7 cellular contexts compared by ENCODE assay signal in the genomic region with DNA sequence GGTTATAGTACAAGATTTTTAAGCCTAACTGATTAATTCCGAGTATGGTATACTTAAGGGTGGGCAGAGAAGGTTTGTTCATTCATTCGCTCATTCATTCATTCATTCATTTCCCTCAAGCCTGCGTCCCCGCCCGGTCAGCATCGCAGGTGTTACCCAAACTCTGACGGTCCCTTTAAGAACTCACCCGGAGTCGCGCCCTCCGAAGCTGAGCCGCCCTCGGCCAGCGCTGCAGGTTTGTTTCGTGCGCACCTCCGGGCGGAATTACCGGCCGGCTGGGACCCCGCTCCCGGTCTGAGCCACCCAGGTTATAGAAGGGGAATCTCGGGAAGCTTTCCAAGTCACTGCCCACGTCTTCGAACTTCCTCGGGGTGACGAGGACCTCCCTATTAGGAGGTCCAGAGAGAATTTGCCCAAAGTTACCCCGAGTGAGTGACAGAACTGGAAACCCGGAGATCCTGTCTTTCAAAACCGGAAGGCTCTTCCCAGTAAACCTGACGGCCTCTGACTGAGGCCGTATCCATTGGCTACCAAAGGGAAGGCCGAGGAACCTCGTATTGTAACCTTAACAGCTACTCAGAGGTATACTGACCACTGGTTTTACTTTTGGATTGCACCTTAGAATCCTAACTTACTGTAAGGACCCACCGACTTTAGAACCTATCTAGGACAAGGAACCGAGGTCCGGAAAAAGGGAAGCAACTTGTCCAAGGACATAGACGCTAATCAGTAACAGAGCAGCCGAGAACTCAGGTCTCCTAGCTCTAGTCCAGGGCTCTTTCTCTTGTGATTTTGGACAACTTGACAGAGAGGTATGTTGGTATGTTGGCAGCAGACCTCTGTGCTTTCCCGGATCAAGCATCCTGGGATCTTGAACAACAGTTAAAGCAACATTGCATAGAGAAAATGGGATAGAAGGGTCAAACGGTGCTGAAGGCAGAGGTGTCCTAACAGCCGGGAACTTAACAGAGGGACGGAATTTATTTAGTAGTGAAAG. TPM values are rescaled to one million over a fixed set of nuclear protein-coding genes. Genes with fewer than 3 reads are reported as not detected.
DNase-seq lines count a peak whose midpoint lies in the region; ATAC-seq and TF ChIP-seq lines count a peak whose summit lies in the region.

No MANE protein-coding gene starts in this region.

- peak overlapping the region; percentile 97 for H3K27ac Mint-ChIP-seq in MCF 10A (ENCODE audit: low read depth, unreplicated experiment)

- in situ Hi-C loops in GM13976 (cut with MboI; ENCODE audit: low sequenced_read_pairs, unreplicated experiment) = no loop called here

- H3K27ac ChIP-seq in SK-N-MC (peak overlapping the region; percentile 48), smooth muscle cell (ENCODE audit: low read depth) (peak overlapping the region; percentile 33)

- H3K27me3 ChIP-seq in smooth muscle cell (ENCODE audit: low read depth) = no peaks in the 10 kb centered on the region

- H2AFZ ChIP-seq in smooth muscle cell (ENCODE audit: low read depth) = peak overlapping the region; percentile 78

- H3K9me3 Mint-ChIP-seq in MCF 10A (ENCODE audit: unreplicated experiment) = no peaks in the 10 kb centered on the region

- peak overlapping the region; percentile 90 for H3K4me2 ChIP-seq in smooth muscle cell

- H3K4me3 ChIP-seq in SK-N-MC (peak overlapping the region; percentile 90), smooth muscle cell (peak overlapping the region; percentile 98)

- TF ChIP-seq CTCF in GM13976 (IDR thresholded peaks at IDR 0.05; ENCODE audit: borderline replicate concordance, control extremely low read depth, extremely low read depth, insufficient read depth, missing control alignments) (no peak), MCF 10A (IDR thresholded peaks at IDR 0.05; ENCODE audit: unreplicated experiment) (no peak), smooth muscle cell (IDR thresholded peaks at IDR 0.05; ENCODE audit: borderline replicate concordance, insufficient read depth, poor library complexity, severe bottlenecking) (no peak)

- 15% methylated on average over 43 of the region's 43 CpGs for WGBS in smooth muscle cell (ENCODE audit: low lambda C conversion rate)

- H3K79me2 ChIP-seq in smooth muscle cell (ENCODE audit: low read depth) = peaks cover 36% of the 10 kb centered on the region

- H3K27me3 Mint-ChIP-seq in MCF 10A (ENCODE audit: insufficient read depth, unreplicated experiment) = no peaks in the 10 kb centered on the region

- peaks cover 9% of the 10 kb centered on the region for H3F3A ChIP-seq in smooth muscle cell (ENCODE audit: low read depth)

- BruUV-seq in MCF 10A (replicated peaks; lab: Mats Ljungman, UMichigan) = TSS peak; percentile 83

- DNase-seq in GM13976 (ENCODE audit: low spot score) (peak; percentile 61), HK-2 (ENCODE audit: unreplicated experiment) (peak; percentile 76), SK-N-MC (ENCODE audit: low read depth, low spot score) (no peak), MCF 10A (ENCODE audit: unreplicated experiment) (peak; percentile 65), islet precursor cell (peak; percentile 78), smooth muscle cell (lab: John Stamatoyannopoulos, UW; ENCODE audit: unreplicated experiment) (no peak)

- H3K9ac ChIP-seq in SK-N-MC (ENCODE audit: insufficient read length) (no peak overlapping the region), smooth muscle cell (ENCODE audit: low read depth) (peak overlapping the region; percentile 14)

- ATAC-seq in GM21576 (IDR thresholded peaks at IDR 0.05; ENCODE audit: unreplicated experiment) = no peak

- H3K4me3 Mint-ChIP-seq in MCF 10A (ENCODE audit: unreplicated experiment) = peak overlapping the region; percentile 94

- peaks cover 20% of the 10 kb centered on the region for H3K4me1 ChIP-seq in smooth muscle cell (ENCODE audit: low read depth)

- H3K4me1 Mint-ChIP-seq in MCF 10A (ENCODE audit: insufficient read depth, unreplicated experiment) = peaks cover 14% of the 10 kb centered on the region

- POLR2A ChIA-PET in MCF 10A (lab: Yijun Ruan, JAX) = interaction anchor here (0.6 to 4.3 kb wide), 22 partner anchors 9 to 350 kb away, joined by 3 to 49 read pairs (median 4); no protein-coding TSS in a partner anchor

- CTCF ChIA-PET in MCF 10A (lab: Yijun Ruan, JAX) = no interaction called here

- H3K36me3 ChIP-seq in SK-N-MC (ENCODE audit: insufficient read depth, low read length) (peaks cover 23% of the 10 kb centered on the region), smooth muscle cell (ENCODE audit: low read depth) (peaks cover 5% of the 10 kb centered on the region)

- intact Hi-C loops in MCF 10A (cut with micrococcal nuclease) = loop anchor here (1.0 to 5.0 kb wide), 4 partner anchors 73 to 204 kb away; no protein-coding TSS in a partner anchor

- H3K9me3 ChIP-seq in SK-N-MC (ENCODE audit: low read depth, low read length) = no peaks in the 10 kb centered on the region
- no peaks in the 10 kb centered on the region for H3K9me3 ChIP-seq in smooth muscle cell (replicated peaks; ENCODE audit: low read depth)

- H3K36me3 Mint-ChIP-seq in MCF 10A (ENCODE audit: insufficient read depth, unreplicated experiment) = peaks cover 21% of the 10 kb centered on the region

- peaks cover 25% of the 10 kb centered on the region for H4K20me1 ChIP-seq in smooth muscle cell (ENCODE audit: low read depth)

RNA-seq across cellular contexts. Expression of gene DLG1, which starts 0.7 kb away (rescaled TPM):
- total RNA-seq in MCF 10A (2022) = 121 and 129 TPM in 2 replicates
- 69.0 and 118 TPM in 2 replicates for total RNA-seq in smooth muscle cell
- 23.5 and 31.7 TPM in 2 replicates for polyA plus RNA-seq in smooth muscle cell

Comparison
In these comparisons a context has a peak if more than half of its experiments do, and no peak if none do; other contexts are left out.
1. DNase-seq: peak in GM13976 (single experiment), HK-2 (single experiment), MCF 10A (single experiment) and islet precursor cell (single experiment); none in SK-N-MC (single experiment) and smooth muscle cell (single experiment).